Comparison of ENCODE assay signal across 1 cellular context in genomic region chr1:235864965-235865525, GRCh38.
TF ChIP-seq lines count a peak whose summit lies in the region.

No MANE protein-coding gene starts in this region.

TF ChIP-seq in HEK293, 187 proteins besides CTCF, POLR2A, EP300 and RAD21 (continued from another document):
- TF ChIP-seq ZNF692 (tag by site-specific recombination; IDR thresholded peaks at IDR 0.05) = peak; percentile 29; the same call in 1 of the 2 replicates
- TF ChIP-seq PRDM10 (tag by site-specific recombination; IDR thresholded peaks at IDR 0.05) = 0 out of 2 replicates have a peak, but pooled peaks have one; percentile 11
TF ChIP-seq in HEK293: peak in this region for 8.
